In the genomic region with DNA sequence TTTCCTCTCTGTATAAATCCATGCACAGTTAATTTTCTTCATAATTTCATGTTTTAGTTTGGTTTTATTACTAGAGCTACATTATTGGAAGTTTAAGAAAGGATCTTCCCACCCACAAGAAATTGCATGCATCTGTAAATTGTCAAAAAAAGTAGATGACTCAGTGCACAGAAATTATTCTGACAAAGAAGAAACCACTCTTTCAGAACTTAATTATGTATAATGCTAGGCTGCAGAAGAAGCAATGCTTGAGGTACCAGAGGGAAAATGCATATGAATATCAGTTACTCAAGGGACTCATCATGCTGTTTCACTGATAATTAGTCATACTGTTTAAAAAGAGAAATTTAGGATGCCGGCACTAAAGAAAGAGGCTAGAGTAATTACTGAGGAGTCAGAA, we compare ENCODE assay signal across 25 cellular contexts.
A peak's percentile ranks its signal among the peaks of the same experiment; 100 is the strongest.
DNase-seq lines count a peak whose midpoint lies in the region; ATAC-seq and TF ChIP-seq lines count a peak whose summit lies in the region.
"Had no signal": no experiment of that assay in that cellular context is flagged by ENCODE, and none has a peak within 500 bp of the region (broad histone marks: within the 10 kb centered on the region; RNA-seq: fewer than 3 reads in every experiment).

No MANE protein-coding gene starts in this region.

- no peak for ATAC-seq in GM18873 (IDR thresholded peaks at IDR 0.05; ENCODE audit: low FRiP score, unreplicated experiment)
- ATAC-seq in GM21367 (IDR thresholded peaks at IDR 0.05; ENCODE audit: unreplicated experiment): no peak
- ATAC-seq: activated T-helper 17 cell treated with anti-CD3 and anti-CD28 coated beads, Interleukin-2, amount 50 U/mL, for 72 hours; gastrocnemius medialis; stimulated activated naive CD8-positive, alpha-beta T cell treated with anti-CD3 and anti-CD28 coated beads, Interleukin-15, Interleukin-2, amounts not matched to agents 100 U/mL and 50 U/mL, for 24 hours had no signal

- TF ChIP-seq POLR2A in erythroblast (IDR thresholded peaks at IDR 0.05; ENCODE audit: low read length): no peak

- DNase-seq in EH (ENCODE audit: low read depth) (peak; percentile 76), M059J (ENCODE audit: low read depth) (peak; percentile 31), dedifferentiated amniotic fluid mesenchymal stem cell (ENCODE audit: extremely low spot score) (peak; percentile 41), putamen (ENCODE audit: low spot score) (peak; percentile 56), SIG-M5 (lab: John Stamatoyannopoulos, UW) (no peak), erythroblast (lab: John Stamatoyannopoulos, UW) (no peak)
- DNase-seq: activated B cell treated with CpG ODN at 0.5 μM for 24 hours; activated CD4-positive, alpha-beta T cell treated with anti-CD3 and anti-CD28 coated beads, Interleukin-2, amount 50 U/mL, for 4 hours; activated CD8-positive, alpha-beta memory T cell treated with anti-CD3 and anti-CD28 coated beads, Interleukin-2, amount 50 U/mL, for 4 hours; activated naive CD8-positive, alpha-beta T cell treated with anti-CD3 and anti-CD28 coated beads for 36 hours; CD8-positive, alpha-beta memory T cell; cortex of kidney; gastrocnemius medialis; islet precursor cell; NCI-H1694; NCI-H2171 treated with DMSO at 0.1 percent for 48 hours; NCI-H526; SK-N-SH; spleen; stimulated activated CD4-positive, alpha-beta T cell treated with anti-CD3 and anti-CD28 coated beads, Interleukin-4, amount 100 ng/mL, for 1 hour; stimulated activated naive CD8-positive, alpha-beta T cell treated with anti-CD3 and anti-CD28 coated beads, Interleukin-15, Interleukin-2, amounts not matched to agents 100 U/mL and 50 U/mL, for 24 hours; thyroid gland had no signal

Comparison
In these comparisons a context has a peak if more than half of its experiments do, and no peak if none do; other contexts are left out.
1. DNase-seq: peak in EH (single experiment), M059J (single experiment), dedifferentiated amniotic fluid mesenchymal stem cell (single experiment) and putamen (single experiment); none in SIG-M5 (single experiment) and erythroblast (0 of 2).